8 cellular contexts compared by ENCODE assay signal in the genomic region with DNA sequence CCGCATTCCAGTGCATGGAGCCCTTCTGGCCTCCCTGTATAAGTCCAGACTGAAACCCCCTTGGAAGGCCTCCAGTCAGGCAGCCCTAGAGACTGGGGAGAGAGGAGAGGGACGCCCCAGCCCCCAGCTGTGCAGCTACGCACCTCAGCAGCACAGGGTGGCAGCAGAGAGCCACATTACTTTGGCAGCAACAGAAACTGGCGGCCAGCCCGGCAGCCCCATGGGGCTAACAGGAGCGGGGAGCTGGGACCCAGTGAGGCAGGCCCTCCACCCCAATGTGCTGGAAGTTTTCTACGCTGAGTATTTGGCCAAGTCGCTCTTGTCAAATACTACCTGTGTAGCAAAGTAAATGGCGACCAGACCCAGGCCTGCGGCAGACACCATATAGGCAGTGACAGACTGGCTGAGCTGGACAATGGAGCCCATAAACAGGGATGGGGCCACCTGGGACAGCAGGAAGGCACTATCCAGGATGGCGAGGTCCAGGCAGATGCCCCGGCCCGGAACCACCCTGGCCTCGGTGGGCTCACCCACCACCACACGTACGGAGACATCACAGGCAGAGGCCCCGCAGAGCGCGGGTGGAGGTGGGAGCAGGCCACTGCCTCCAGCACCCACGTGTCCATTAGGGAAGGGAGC. TPM values are rescaled to one million over a fixed set of nuclear protein-coding genes. Genes with fewer than 3 reads are reported as not detected.
DNase-seq lines count a peak whose midpoint lies in the region; ATAC-seq lines count a peak whose summit lies in the region.

No MANE protein-coding gene starts in this region.

- CTCF ChIA-PET in activated CD4-positive, alpha-beta memory T cell treated with anti-CD3 and anti-CD28 coated beads for 36 hours (lab: Charles Lee), result interaction anchor here (0.6 to 9.7 kb wide), 71 partner anchors 10 to 448 kb away, joined by 3 to 631 read pairs (median 5); a partner anchor contains a TSS

- H3K9me3 ChIP-seq in mesenchymal stem cell (ENCODE audit: control insufficient read depth, low read length), result no peaks in the 10 kb centered on the region

- no peaks in the 10 kb centered on the region for H3K9me3 Mint-ChIP-seq in activated CD4-positive, alpha-beta memory T cell treated with anti-CD3 and anti-CD28 coated beads for 36 hours

- peaks cover 2% of the 10 kb centered on the region for H3K27me3 Mint-ChIP-seq in activated CD4-positive, alpha-beta memory T cell treated with anti-CD3 and anti-CD28 coated beads for 36 hours

- no peak overlapping the region for H2BK120ac ChIP-seq in mesenchymal stem cell (ENCODE audit: low read depth, low read length)

- no peak overlapping the region for H3K9ac ChIP-seq in mesenchymal stem cell (ENCODE audit: low read length)

- WGBS in mesenchymal stem cell, result 59% methylated on average over 20 of the region's 20 CpGs

- POLR2A ChIA-PET in activated CD4-positive, alpha-beta memory T cell treated with anti-CD3 and anti-CD28 coated beads for 36 hours (lab: Charles Lee), result interaction anchor here (0.5 to 3.4 kb wide), 2 partner anchors 16 to 67 kb away, joined by 3 to 16 read pairs; no protein-coding TSS in a partner anchor

- H4K8ac ChIP-seq in mesenchymal stem cell (ENCODE audit: low read length), result no peak overlapping the region

- no peaks in the 10 kb centered on the region for H3K36me3 Mint-ChIP-seq in activated CD4-positive, alpha-beta memory T cell treated with anti-CD3 and anti-CD28 coated beads for 36 hours

- peaks cover 0 to 22% of the 10 kb centered on the region in 2 experiments for H3K27me3 ChIP-seq in mesenchymal stem cell (ENCODE audit: control insufficient read depth in 1 of 2, insufficient read depth in 1 of 2, low read length in 2 of 2)

- no peak overlapping the region for H3K27ac Mint-ChIP-seq in activated CD4-positive, alpha-beta memory T cell treated with anti-CD3 and anti-CD28 coated beads for 36 hours

- no peak overlapping the region for H3K4me2 ChIP-seq in mesenchymal stem cell (ENCODE audit: low read length, poor library complexity, severe bottlenecking)

- H3K4ac ChIP-seq in mesenchymal stem cell (ENCODE audit: low read depth in 1 of 2, low read length in 2 of 2), result peak overlapping the region in 1 of 2 experiments; percentile 20

- ATAC-seq in HG03095 (IDR thresholded peaks at IDR 0.05; ENCODE audit: unreplicated experiment), result peak; percentile 73

- no peak overlapping the region for H2AFZ ChIP-seq in mesenchymal stem cell (ENCODE audit: low read depth, low read length)

- no peak overlapping the region for H3K27ac ChIP-seq in mesenchymal stem cell (ENCODE audit: low read length, poor library complexity, severe bottlenecking)

- H3K36me3 ChIP-seq in mesenchymal stem cell (ENCODE audit: control insufficient read depth in 1 of 2, insufficient read depth in 2 of 2, low read depth in 1 of 2, low read length in 2 of 2), result peaks cover 0 to 37% of the 10 kb centered on the region in 2 experiments

- intact Hi-C loops in activated CD4-positive, alpha-beta memory T cell treated with anti-CD3 and anti-CD28 coated beads for 36 hours (cut with micrococcal nuclease), result loop anchor here (1.0 to 5.0 kb wide), 3 partner anchors 52 to 318 kb away; no protein-coding TSS in a partner anchor

- no peak overlapping the region for H2BK5ac ChIP-seq in mesenchymal stem cell (ENCODE audit: low read depth, low read length, poor library complexity, severe bottlenecking)

- no peak overlapping the region for H3K4me3 Mint-ChIP-seq in activated CD4-positive, alpha-beta memory T cell treated with anti-CD3 and anti-CD28 coated beads for 36 hours

- H3K4me1 ChIP-seq in mesenchymal stem cell (ENCODE audit: control insufficient read depth, insufficient read depth, low read depth, low read length), result peaks cover 3% of the 10 kb centered on the region

- H3K18ac ChIP-seq in mesenchymal stem cell (ENCODE audit: low read depth in 1 of 2, low read length in 2 of 2), result no peak overlapping the region

- H4K91ac ChIP-seq in mesenchymal stem cell (ENCODE audit: low read length), result no peak overlapping the region

- H2BK15ac ChIP-seq in mesenchymal stem cell (ENCODE audit: low read depth, poor library complexity, severe bottlenecking), result no peak overlapping the region

- no peak overlapping the region for H3K4me3 ChIP-seq in mesenchymal stem cell (ENCODE audit: insufficient read depth in 1 of 2, low read depth in 1 of 2, low read length in 2 of 2)

- no peak overlapping the region for H2BK12ac ChIP-seq in mesenchymal stem cell (ENCODE audit: low read length in 2 of 2)

- H3K14ac ChIP-seq in mesenchymal stem cell (ENCODE audit: low read length in 2 of 2), result no peak overlapping the region

- H3K23ac ChIP-seq in mesenchymal stem cell (ENCODE audit: low read length in 2 of 2), result no peak overlapping the region

- H2AK5ac ChIP-seq in mesenchymal stem cell (ENCODE audit: low read length, severe bottlenecking), result no peak overlapping the region

- H3K79me1 ChIP-seq in mesenchymal stem cell (replicated peaks; ENCODE audit: low read length, poor library complexity, severe bottlenecking), result peaks cover 7% of the 10 kb centered on the region

- peak; percentile 53 to 57 for DNase-seq in NOMO-1 (lab: John Stamatoyannopoulos, UW; ENCODE audit: unreplicated experiment in 2 of 2)
- DNase-seq in NOMO-1 treated with dmso at 0.1 percent for 144 hours (lab: John Stamatoyannopoulos, UW; ENCODE audit: unreplicated experiment), result no peak
- DNase-seq in NCI-H345 (lab: John Stamatoyannopoulos, UW), result peak; percentile 77
- DNase-seq in activated CD4-positive, alpha-beta memory T cell treated with anti-CD3 and anti-CD28 coated beads for 36 hours, result peak; percentile 85
- DNase-seq in effector CD4-positive, alpha-beta T cell, result peak; percentile 60
- DNase-seq in mesenchymal stem cell, result peak; percentile 72
- peak; percentile 33 to 49 for DNase-seq in stimulated activated CD8-positive, alpha-beta memory T cell treated with anti-CD3 and anti-CD28 coated beads, Interleukin-2, amount 100 ng/mL, for 1 hour (ENCODE audit: low read depth in 2 of 2)

- H3K4me1 Mint-ChIP-seq in activated CD4-positive, alpha-beta memory T cell treated with anti-CD3 and anti-CD28 coated beads for 36 hours (ENCODE audit: low read depth), result no peaks in the 10 kb centered on the region

RNA-seq across cellular contexts. Expression of a gene that starts 21.2 kb away (rescaled TPM):
- total RNA-seq in activated CD4-positive, alpha-beta memory T cell treated with anti-CD3 and anti-CD28 coated beads for 36 hours, result under 1 TPM; 0.55 to 0.56 TPM
- polyA plus RNA-seq in mesenchymal stem cell (2013, experiment 1 of 2), result 4.2 TPM
- 4.5 TPM for polyA plus RNA-seq in mesenchymal stem cell (2013, experiment 2 of 2)

RNA-seq across cellular contexts. Expression of a gene that starts 27.3 kb away (rescaled TPM):
- 10 to 100 TPM; 60.7 to 65.8 TPM for total RNA-seq in activated CD4-positive, alpha-beta memory T cell treated with anti-CD3 and anti-CD28 coated beads for 36 hours
- 12.7 TPM for polyA plus RNA-seq in mesenchymal stem cell (2013, experiment 1 of 2)
- 12.6 TPM for polyA plus RNA-seq in mesenchymal stem cell (2013, experiment 2 of 2)
